In the genomic region with DNA sequence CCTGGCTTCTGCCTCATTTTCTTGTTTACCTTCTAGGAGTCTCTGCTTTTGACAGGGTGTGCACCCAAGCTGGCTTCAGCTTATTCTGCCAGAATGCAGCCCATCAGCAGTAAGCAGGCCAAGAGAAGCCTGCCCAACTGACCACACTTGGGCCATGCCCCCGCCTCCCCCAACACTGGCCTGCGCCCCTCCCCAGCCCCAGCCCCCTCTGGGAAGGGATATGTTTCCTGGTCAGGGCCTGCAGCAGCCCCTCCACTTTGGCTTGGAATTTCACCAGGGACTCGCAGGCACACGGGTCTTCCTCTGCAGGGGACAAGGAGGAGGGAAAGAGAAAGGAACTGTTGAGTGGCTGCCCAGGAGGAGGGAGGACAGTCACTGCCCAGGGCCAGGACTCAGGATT, we compare ENCODE assay signal across 26 cellular contexts. TPM values are rescaled to one million over a fixed set of nuclear protein-coding genes. Genes with fewer than 3 reads are reported as not detected.
"Had no signal": no experiment of that assay in that cellular context is flagged by ENCODE, and none has a peak within 500 bp of the region (broad histone marks: within the 10 kb centered on the region; RNA-seq: fewer than 3 reads in every experiment).

No MANE protein-coding gene starts in this region.

- H3K4me3 ChIP-seq: coronary artery, dorsolateral prefrontal cortex, esophagus squamous epithelium, gastrocnemius medialis, heart right ventricle, left lung, lower lobe of right lung, mucosa of descending colon had no signal

- H3K4me1 Mint-ChIP-seq: endodermal cell had no signal

- H3K27ac Mint-ChIP-seq: effector memory CD8-positive, alpha-beta T cell; endodermal cell; mesothelial cell of epicardium had no signal

- H3K36me3 ChIP-seq: esophagus squamous epithelium, gastrocnemius medialis, heart right ventricle, left lung, lower lobe of right lung had no signal

- DNase-seq: dermis blood vessel endothelial cell; dorsolateral prefrontal cortex; effector CD4-positive, alpha-beta T cell; effector memory CD8-positive, alpha-beta T cell; endodermal cell; erythroblast; esophagus squamous epithelium; foreskin melanocyte; gastrocnemius medialis; glutamatergic neuron; head of caudate nucleus; heart right ventricle; hippocampal formation; left cardiac atrium; left lung; left ventricle myocardium superior; lower lobe of right lung; mesenchymal stem cell; mucosa of descending colon had no signal

- ATAC-seq: effector memory CD8-positive, alpha-beta T cell; esophagus mucosa; gastrocnemius medialis; heart right ventricle; left cardiac atrium; left lung; left ventricle myocardium superior; lower lobe of right lung; mucosa of descending colon had no signal

- H3K9me3 ChIP-seq: gastrocnemius medialis had no signal

- H3K4me3 Mint-ChIP-seq: effector memory CD8-positive, alpha-beta T cell; endodermal cell; mesothelial cell of epicardium had no signal

- H3K9me3 Mint-ChIP-seq: effector memory CD8-positive, alpha-beta T cell had no signal

- H3K27me3 ChIP-seq: dorsolateral prefrontal cortex, gastrocnemius medialis, heart right ventricle had no signal

- H3K27ac ChIP-seq: coronary artery, epithelial cell of prostate, esophagus squamous epithelium, gastrocnemius medialis, heart right ventricle, left lung, lower lobe of right lung had no signal

RNA-seq across cellular contexts. Expression of a gene that starts 9.4 kb away (rescaled TPM):
- total RNA-seq: endodermal cell, esophagus mucosa, esophagus squamous epithelium, gastrocnemius medialis, glomerular endothelial cell, heart right ventricle, left cardiac atrium, left ventricle myocardium superior, lower leg skin, lower lobe of right lung, mesenteric fat pad had no signal
- polyA plus RNA-seq: heart right ventricle had no signal

RNA-seq across cellular contexts. Expression of a gene that starts 43.5 kb away (rescaled TPM):
- total RNA-seq: endodermal cell, mesothelial cell of epicardium had no signal
